8 cellular contexts compared by ENCODE assay signal in the genomic region with DNA sequence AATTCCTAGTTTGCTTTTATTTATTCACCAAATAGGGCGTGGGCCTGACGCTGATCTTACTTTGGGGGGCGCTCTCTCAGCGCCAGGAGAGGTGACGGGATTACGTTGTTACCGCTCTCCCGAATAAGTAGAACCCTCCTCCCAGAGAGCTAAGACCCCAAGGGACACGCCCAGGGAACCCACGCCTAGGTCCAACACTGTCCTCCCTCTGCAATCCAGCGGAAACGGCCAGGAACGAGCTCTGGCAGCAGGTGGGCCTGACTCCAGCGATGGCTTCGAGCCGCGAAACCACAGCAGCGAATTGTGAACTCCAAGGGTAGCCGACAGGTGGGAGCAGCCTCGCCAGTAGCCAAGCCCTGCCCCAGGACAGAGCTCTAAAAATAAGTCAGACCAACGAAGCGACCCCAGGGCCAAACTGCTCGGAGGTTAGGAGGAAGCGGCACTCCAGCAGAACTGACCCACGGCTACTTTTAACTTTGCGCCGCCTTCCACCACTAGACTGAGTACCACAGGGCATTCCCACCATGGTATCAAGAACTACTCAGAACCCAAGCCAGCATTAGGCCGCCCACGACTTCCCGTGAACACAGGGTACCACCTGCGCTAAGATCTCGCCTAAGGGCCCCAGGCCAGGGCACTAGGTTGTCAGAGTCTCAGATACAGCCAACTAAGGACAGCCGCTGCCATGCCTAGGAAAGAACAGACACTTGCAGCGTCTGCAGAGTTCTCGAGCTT. TPM values are rescaled to one million over a fixed set of nuclear protein-coding genes. Genes with fewer than 3 reads are reported as not detected.
A peak's percentile ranks its signal among the peaks of the same experiment; 100 is the strongest.
DNase-seq lines count a peak whose midpoint lies in the region; ATAC-seq and TF ChIP-seq lines count a peak whose summit lies in the region.

No MANE protein-coding gene starts in this region.

- in situ Hi-C loops in SK-MEL-5 (cut with HindIII; ENCODE audit: low pct_unique_long_range_greater_than_20kb, low sequenced_read_pairs) = no loop called here

- 0 out of 2 replicates have a peak, but pooled peaks cover 10% of the 10 kb centered on the region for H3K4me1 ChIP-seq in HUES64 (ENCODE audit: insufficient read depth, low read length)
- peaks cover 0 to 41% of the 10 kb centered on the region in 2 donors for H3K4me1 ChIP-seq in right atrium auricular region

- intact Hi-C loops in sciatic nerve (cut with DNase I) = no loop called here

- H3K27ac ChIP-seq in HUES64 (ENCODE audit: low read depth, low read length) (peak overlapping the region; percentile 96), right atrium auricular region (peak overlapping the region; percentile 100)

- peak overlapping the region; percentile 92 for H3K4me3 Mint-ChIP-seq in activated naive CD8-positive, alpha-beta T cell

- no peaks in the 10 kb centered on the region for H3K27me3 ChIP-seq in HUES64 (ENCODE audit: insufficient read depth, low read length)
- H3K27me3 ChIP-seq in right atrium auricular region = no peaks in the 10 kb centered on the region

- H3K9me3 Mint-ChIP-seq in activated naive CD8-positive, alpha-beta T cell (ENCODE audit: low read depth) = no peaks in the 10 kb centered on the region

- no peak for ATAC-seq in sciatic nerve
- ATAC-seq in GM21367 (IDR thresholded peaks at IDR 0.05; ENCODE audit: unreplicated experiment) = no peak
- ATAC-seq in HG02970 (IDR thresholded peaks at IDR 0.05; ENCODE audit: low FRiP score, unreplicated experiment) = no peak

- H3K4me3 ChIP-seq in HUES64 (ENCODE audit: low read length) = peak overlapping the region; percentile 78
- H3K4me3 ChIP-seq in right atrium auricular region = peak overlapping the region; percentile 50 to 59

- peaks cover 36% of the 10 kb centered on the region for H3K4me1 Mint-ChIP-seq in activated naive CD8-positive, alpha-beta T cell (ENCODE audit: low read depth)

- H3K36me3 Mint-ChIP-seq in activated naive CD8-positive, alpha-beta T cell = no peaks in the 10 kb centered on the region

- H3K27ac Mint-ChIP-seq in activated naive CD8-positive, alpha-beta T cell = peak overlapping the region; percentile 99

- no peaks in the 10 kb centered on the region for H3K27me3 Mint-ChIP-seq in activated naive CD8-positive, alpha-beta T cell

- TF ChIP-seq CTCF in right atrium auricular region (IDR thresholded peaks at IDR 0.05) = peak in 1 of 2 donors; percentile 34

- WGBS in HUES64 = under 1% methylated on average over 35 of the region's 35 CpGs

- H3K36me3 ChIP-seq in HUES64 (ENCODE audit: insufficient read depth, low read length) (no peaks in the 10 kb centered on the region), right atrium auricular region (no peaks in the 10 kb centered on the region)

- DNase-seq in CD1c-positive myeloid dendritic cell (ENCODE audit: extremely low spot score) = peak; percentile 59
- DNase-seq in SK-MEL-5 (ENCODE audit: low read depth, low spot score) = peak; percentile 35
- DNase-seq in right atrium auricular region (ENCODE audit: low spot score) = peak; percentile 68
- DNase-seq in sciatic nerve (ENCODE audit: low spot score) = peak; percentile 78

- H3K9ac ChIP-seq in HUES64 (ENCODE audit: low read depth, low read length) = peak overlapping the region; percentile 95

- H3K9me3 ChIP-seq in HUES64 (ENCODE audit: insufficient read depth, low read depth, low read length) = no peaks in the 10 kb centered on the region
- no peaks in the 10 kb centered on the region for H3K9me3 ChIP-seq in right atrium auricular region

RNA-seq across cellular contexts. Expression of a gene that starts 1.6 kb away (rescaled TPM):
- polyA plus RNA-seq in HUES64 (2013, experiment 1 of 2) = 52.1 TPM
- 58.8 TPM for polyA plus RNA-seq in HUES64 (2013, experiment 2 of 2)
- 18.9 and 20.6 TPM in 2 replicates for total RNA-seq in SK-MEL-5 (2014; rRNA removed; shearing (Covaris generic))
- polyA plus RNA-seq in SK-MEL-5 (2015; cell fraction: cytosol; rRNA removed) = 36.5 and 54.0 TPM in 2 replicates
- polyA plus RNA-seq in SK-MEL-5 (2015; cell fraction: nucleus; rRNA removed) = 19.4 and 46.4 TPM in 2 replicates
- total RNA-seq in right atrium auricular region (10 to 100 TPM; 16.0 to 25.5 TPM), sciatic nerve (73.6 TPM)
